8 cellular contexts compared by ENCODE assay signal in the genomic region with DNA sequence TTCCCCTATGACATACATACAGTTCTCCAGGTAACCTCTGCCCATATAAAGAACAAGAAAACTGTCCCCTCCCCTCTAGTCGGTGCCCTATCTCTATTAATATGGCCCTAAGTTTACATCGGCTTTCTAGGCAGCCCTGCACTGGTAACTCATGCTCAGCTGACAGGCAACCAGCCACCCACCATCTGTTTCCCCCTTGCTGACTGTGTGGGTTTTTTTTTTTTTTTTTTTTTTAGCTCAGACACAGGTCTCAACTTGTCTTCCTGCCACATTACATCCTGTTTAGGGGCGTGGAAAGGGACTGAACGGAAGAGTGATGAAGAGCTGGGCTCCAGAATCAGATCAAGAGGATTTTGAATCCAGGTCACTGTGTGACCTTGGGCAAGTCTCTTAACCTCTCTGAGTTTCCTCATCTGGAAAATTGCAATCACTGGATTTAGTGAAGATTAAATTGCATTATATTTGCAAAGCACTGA. TPM values are rescaled to one million over a fixed set of nuclear protein-coding genes. Genes with fewer than 3 reads are reported as not detected.
DNase-seq lines count a peak whose midpoint lies in the region; ATAC-seq and TF ChIP-seq lines count a peak whose summit lies in the region.

No MANE protein-coding gene starts in this region.

- no peaks in the 10 kb centered on the region for H3K27me3 Mint-ChIP-seq in activated T-helper 17 cell treated with anti-CD3 and anti-CD28 coated beads, Interleukin-2, amount 50 U/mL, for 72 hours
- peaks cover 18% of the 10 kb centered on the region for H3K27me3 Mint-ChIP-seq in progenitor cell of endocrine pancreas

- H3K9me3 ChIP-seq in neutrophil, result no peaks in the 10 kb centered on the region

- H3K4me3 ChIP-seq in neutrophil (ENCODE audit: low read depth in 1 of 2, low read length in 1 of 2), result peak overlapping the region in 1 of 2 experiments; percentile 4

- H3K27ac Mint-ChIP-seq in activated T-helper 17 cell treated with anti-CD3 and anti-CD28 coated beads, Interleukin-2, amount 50 U/mL, for 72 hours, result peak overlapping the region; percentile 93
- H3K27ac Mint-ChIP-seq in progenitor cell of endocrine pancreas, result no peak overlapping the region

- TF ChIP-seq CTCF in neutrophil (IDR thresholded peaks at IDR 0.05), result no peak
- no peak for TF ChIP-seq CTCF in progenitor cell of endocrine pancreas (IDR thresholded peaks at IDR 0.05; ENCODE audit: unreplicated experiment)

- peak; percentile 39 for ATAC-seq in GM19395 (IDR thresholded peaks at IDR 0.05; ENCODE audit: unreplicated experiment)
- peak; percentile 75 for ATAC-seq in activated T-helper 17 cell treated with anti-CD3 and anti-CD28 coated beads, Interleukin-2, amount 50 U/mL, for 72 hours (replicated peaks)
- ATAC-seq in GM18519 (IDR thresholded peaks at IDR 0.05; ENCODE audit: low FRiP score, unreplicated experiment), result no peak

- H3K27ac ChIP-seq in neutrophil, result peak overlapping the region; percentile 100

- peaks cover 90% of the 10 kb centered on the region for H3K36me3 Mint-ChIP-seq in activated T-helper 17 cell treated with anti-CD3 and anti-CD28 coated beads, Interleukin-2, amount 50 U/mL, for 72 hours (ENCODE audit: low read depth)
- no peaks in the 10 kb centered on the region for H3K36me3 Mint-ChIP-seq in progenitor cell of endocrine pancreas (ENCODE audit: insufficient read depth)

- peaks cover 81 to 92% of the 10 kb centered on the region in 2 experiments for H3K4me1 ChIP-seq in neutrophil (ENCODE audit: control insufficient read depth in 1 of 2, insufficient read depth in 1 of 2, low read depth in 1 of 2, low read length in 1 of 2)

- peaks cover 76% of the 10 kb centered on the region for H3K4me1 Mint-ChIP-seq in activated T-helper 17 cell treated with anti-CD3 and anti-CD28 coated beads, Interleukin-2, amount 50 U/mL, for 72 hours
- peaks cover 6% of the 10 kb centered on the region for H3K4me1 Mint-ChIP-seq in progenitor cell of endocrine pancreas (ENCODE audit: low read depth)

- no peaks in the 10 kb centered on the region for H3K9me3 Mint-ChIP-seq in activated T-helper 17 cell treated with anti-CD3 and anti-CD28 coated beads, Interleukin-2, amount 50 U/mL, for 72 hours
- peaks cover 1% of the 10 kb centered on the region for H3K9me3 Mint-ChIP-seq in progenitor cell of endocrine pancreas (ENCODE audit: low read depth)

- H3K27me3 ChIP-seq in neutrophil, result no peaks in the 10 kb centered on the region

- peaks cover 96% of the 10 kb centered on the region for H3K36me3 ChIP-seq in neutrophil

- peak; percentile 74 for DNase-seq in CD1c-positive myeloid dendritic cell (ENCODE audit: extremely low spot score)
- DNase-seq in NCI-H82 treated with DMSO at 0.1 percent for 48 hours (lab: John Stamatoyannopoulos, UW; ENCODE audit: unreplicated experiment), result peak; percentile 8
- no peak for DNase-seq in progenitor cell of endocrine pancreas (ENCODE audit: low spot score, unreplicated experiment)
- DNase-seq in NCI-H2029 treated with DMSO at 0.1 percent for 48 hours (lab: John Stamatoyannopoulos, UW), result no peak

- H3K4me3 Mint-ChIP-seq in activated T-helper 17 cell treated with anti-CD3 and anti-CD28 coated beads, Interleukin-2, amount 50 U/mL, for 72 hours, result peak overlapping the region; percentile 85
- H3K4me3 Mint-ChIP-seq in progenitor cell of endocrine pancreas (ENCODE audit: low read depth), result no peak overlapping the region

RNA-seq across cellular contexts. Expression of a gene that starts 14.0 kb away (rescaled TPM):
- total RNA-seq in activated T-helper 17 cell treated with anti-CD3 and anti-CD28 coated beads, Interleukin-2, amount 50 U/mL, for 72 hours, result 100 to 1,000 TPM; 316 to 333 TPM
- total RNA-seq in progenitor cell of endocrine pancreas, result 0.20 TPM in 1 of 2 replicates, not detected in the other

RNA-seq across cellular contexts. Expression of a gene that starts 20.2 kb away (rescaled TPM):
- under 1 TPM; 0.26 to 0.52 TPM for total RNA-seq in activated T-helper 17 cell treated with anti-CD3 and anti-CD28 coated beads, Interleukin-2, amount 50 U/mL, for 72 hours
- 0.11 and 0.14 TPM in 2 replicates for total RNA-seq in progenitor cell of endocrine pancreas

Comparison
In these comparisons a context has a peak if more than half of its experiments do, and no peak if none do; other contexts are left out.
1. DNase-seq: peak in CD1c-positive myeloid dendritic cell (single experiment) and NCI-H82 treated with DMSO at 0.1 percent for 48 hours (single experiment); none in progenitor cell of endocrine pancreas (single experiment) and NCI-H2029 treated with DMSO at 0.1 percent for 48 hours (single experiment).
2. RNA of a gene that starts 14.0 kb away (total RNA-seq): 316 to 333 TPM in activated T-helper 17 cell treated with anti-CD3 and anti-CD28 coated beads, Interleukin-2, amount 50 U/mL, for 72 hours; 0.20 TPM in progenitor cell of endocrine pancreas; every median in the first group is over 100 times any median in the second.